In the genomic region with DNA sequence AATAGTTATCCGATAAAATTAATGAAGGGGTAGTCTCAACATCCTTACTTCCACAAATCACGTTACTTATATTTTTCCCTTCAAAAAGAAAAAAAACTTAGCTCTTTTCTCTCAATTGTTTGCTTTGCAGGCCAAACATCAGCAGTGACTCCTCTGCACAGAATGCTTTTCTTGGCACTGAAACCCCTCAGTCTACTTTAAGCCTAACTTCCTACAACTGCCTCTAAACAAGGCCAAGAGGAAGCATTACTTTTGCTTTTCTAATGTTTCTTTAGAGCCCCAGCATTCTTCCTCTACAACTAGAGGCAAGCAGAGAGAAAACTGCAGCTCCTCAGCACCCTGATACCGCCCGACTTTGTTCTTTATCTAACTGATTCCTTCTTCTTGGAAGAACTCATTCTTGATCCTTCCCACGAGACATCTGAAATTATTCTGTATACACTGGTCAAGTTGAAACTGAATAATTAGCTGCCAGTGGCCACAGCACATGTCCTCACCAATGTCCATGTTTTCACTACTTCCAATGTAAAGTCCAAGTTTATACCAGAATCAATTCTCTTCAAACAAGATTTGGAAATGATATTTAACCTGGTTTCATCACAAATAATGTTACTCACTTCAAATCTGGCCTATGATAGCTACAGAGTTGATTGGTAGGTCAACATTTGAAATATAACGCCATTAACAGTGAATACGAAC, we compare ENCODE assay signal across 1 cellular context.
TF ChIP-seq lines count a peak whose summit lies in the region.

No MANE protein-coding gene starts in this region.

TF ChIP-seq in GM23338, 12 proteins besides CTCF, POLR2A, EP300 and RAD21 (continued from another document):
- TF ChIP-seq, protein P1, sequence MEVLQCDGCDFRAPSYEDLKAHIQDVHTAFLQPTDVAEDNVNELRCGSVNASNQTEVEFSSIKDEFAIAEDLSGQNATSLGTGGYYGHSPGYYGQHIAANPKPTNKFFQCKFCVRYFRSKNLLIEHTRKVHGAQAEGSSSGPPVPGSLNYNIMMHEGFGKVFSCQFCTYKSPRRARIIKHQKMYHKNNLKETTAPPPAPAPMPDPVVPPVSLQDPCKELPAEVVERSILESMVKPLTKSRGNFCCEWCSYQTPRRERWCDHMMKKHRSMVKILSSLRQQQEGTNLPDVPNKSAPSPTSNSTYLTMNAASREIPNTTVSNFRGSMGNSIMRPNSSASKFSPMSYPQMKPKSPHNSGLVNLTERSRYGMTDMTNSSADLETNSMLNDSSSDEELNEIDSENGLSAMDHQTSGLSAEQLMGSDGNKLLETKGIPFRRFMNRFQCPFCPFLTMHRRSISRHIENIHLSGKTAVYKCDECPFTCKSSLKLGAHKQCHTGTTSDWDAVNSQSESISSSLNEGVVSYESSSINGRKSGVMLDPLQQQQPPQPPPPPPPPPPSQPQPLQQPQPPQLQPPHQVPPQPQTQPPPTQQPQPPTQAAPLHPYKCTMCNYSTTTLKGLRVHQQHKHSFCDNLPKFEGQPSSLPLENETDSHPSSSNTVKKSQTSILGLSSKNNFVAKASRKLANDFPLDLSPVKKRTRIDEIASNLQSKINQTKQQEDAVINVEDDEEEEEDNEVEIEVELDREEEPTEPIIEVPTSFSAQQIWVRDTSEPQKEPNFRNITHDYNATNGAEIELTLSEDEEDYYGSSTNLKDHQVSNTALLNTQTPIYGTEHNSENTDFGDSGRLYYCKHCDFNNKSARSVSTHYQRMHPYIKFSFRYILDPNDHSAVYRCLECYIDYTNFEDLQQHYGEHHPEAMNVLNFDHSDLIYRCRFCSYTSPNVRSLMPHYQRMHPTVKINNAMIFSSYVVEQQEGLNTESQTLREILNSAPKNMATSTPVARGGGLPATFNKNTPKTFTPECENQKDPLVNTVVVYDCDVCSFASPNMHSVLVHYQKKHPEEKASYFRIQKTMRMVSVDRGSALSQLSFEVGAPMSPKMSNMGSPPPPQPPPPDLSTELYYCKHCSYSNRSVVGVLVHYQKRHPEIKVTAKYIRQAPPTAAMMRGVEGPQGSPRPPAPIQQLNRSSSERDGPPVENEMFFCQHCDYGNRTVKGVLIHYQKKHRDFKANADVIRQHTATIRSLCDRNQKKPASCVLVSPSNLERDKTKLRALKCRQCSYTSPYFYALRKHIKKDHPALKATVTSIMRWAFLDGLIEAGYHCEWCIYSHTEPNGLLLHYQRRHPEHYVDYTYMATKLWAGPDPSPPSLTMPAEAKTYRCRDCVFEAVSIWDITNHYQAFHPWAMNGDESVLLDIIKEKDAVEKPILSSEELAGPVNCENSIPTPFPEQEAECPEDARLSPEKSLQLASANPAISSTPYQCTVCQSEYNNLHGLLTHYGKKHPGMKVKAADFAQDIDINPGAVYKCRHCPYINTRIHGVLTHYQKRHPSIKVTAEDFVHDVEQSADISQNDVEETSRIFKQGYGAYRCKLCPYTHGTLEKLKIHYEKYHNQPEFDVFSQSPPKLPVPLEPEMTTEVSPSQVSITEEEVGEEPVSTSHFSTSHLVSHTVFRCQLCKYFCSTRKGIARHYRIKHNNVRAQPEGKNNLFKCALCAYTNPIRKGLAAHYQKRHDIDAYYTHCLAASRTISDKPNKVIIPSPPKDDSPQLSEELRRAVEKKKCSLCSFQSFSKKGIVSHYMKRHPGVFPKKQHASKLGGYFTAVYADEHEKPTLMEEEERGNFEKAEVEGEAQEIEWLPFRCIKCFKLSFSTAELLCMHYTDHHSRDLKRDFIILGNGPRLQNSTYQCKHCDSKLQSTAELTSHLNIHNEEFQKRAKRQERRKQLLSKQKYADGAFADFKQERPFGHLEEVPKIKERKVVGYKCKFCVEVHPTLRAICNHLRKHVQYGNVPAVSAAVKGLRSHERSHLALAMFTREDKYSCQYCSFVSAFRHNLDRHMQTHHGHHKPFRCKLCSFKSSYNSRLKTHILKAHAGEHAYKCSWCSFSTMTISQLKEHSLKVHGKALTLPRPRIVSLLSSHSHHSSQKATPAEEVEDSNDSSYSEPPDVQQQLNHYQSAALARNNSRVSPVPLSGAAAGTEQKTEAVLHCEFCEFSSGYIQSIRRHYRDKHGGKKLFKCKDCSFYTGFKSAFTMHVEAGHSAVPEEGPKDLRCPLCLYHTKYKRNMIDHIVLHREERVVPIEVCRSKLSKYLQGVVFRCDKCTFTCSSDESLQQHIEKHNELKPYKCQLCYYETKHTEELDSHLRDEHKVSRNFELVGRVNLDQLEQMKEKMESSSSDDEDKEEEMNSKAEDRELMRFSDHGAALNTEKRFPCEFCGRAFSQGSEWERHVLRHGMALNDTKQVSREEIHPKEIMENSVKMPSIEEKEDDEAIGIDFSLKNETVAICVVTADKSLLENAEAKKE (CRISPR knock-in tag; IDR thresholded peaks at IDR 0.05), result no peak
- TF ChIP-seq EZH2phosphoT487 (IDR thresholded peaks at IDR 0.05; ENCODE audit: unreplicated experiment) (no peak), POLR2AphosphoS5 (IDR thresholded peaks at IDR 0.05; ENCODE audit: low read depth) (no peak), ZNF114 (CRISPR knock-in tag; IDR thresholded peaks at IDR 0.05) (no peak), CREB1 (CRISPR knock-in tag; IDR thresholded peaks at IDR 0.05; ENCODE audit: low read depth) (no peak)
